In the genomic region with DNA sequence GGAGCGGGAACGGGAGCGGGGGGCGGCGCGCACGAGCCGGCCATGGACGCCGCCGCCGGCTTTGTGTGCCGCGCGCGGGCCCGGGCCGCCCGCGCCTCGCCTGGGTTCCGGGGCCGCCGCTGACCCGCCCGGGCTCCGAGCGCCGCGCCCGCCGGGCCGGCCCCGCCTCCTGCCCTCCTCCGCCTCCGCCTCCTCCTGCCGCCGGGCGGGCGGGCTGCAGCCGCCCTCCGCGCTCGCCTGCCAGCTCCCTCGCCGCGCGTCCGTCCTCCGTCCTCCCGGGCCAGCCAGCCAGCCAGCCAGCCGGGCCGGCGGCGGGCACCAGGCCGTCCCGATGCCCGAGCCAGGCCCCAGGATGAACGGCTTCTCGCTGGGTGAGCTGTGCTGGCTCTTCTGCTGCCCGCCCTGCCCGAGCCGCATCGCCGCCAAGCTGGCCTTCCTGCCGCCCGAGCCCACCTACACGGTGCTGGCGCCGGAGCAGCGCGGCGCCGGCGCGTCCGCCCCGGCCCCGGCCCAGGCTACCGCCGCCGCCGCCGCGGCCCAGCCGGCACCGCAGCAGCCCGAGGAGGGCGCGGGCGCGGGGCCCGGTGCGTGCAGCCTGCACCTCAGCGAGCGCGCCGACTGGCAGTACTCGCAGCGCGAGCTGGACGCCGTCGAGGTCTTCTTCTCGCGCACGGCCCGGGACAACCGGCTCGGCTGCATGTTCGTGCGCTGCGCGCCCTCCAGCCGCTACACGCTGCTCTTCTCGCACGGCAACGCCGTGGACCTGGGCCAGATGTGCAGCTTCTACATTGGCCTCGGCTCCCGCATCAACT, we compare ENCODE assay signal across 1 cellular context.
TF ChIP-seq lines count a peak whose summit lies in the region.

A gene (plus strand): TSS at position 212 of the 812 bp plus-strand sequence. CDS start 120 bp downstream, at position 332.

TF ChIP-seq in HepG2, 621 proteins besides CTCF, POLR2A, EP300 and RAD21 (continued from another document and continues in another):
- TF ChIP-seq PHF8 (CRISPR knock-in tag; IDR thresholded peaks at IDR 0.05): peak; percentile 45; the same call in 1 of the 2 replicates
- TF ChIP-seq SMAD3 (CRISPR knock-in tag; IDR thresholded peaks at IDR 0.05): no peak
- TF ChIP-seq MAF1 (CRISPR knock-in tag; IDR thresholded peaks at IDR 0.05; ENCODE audit: borderline replicate concordance): no peak
- TF ChIP-seq, protein P1, sequence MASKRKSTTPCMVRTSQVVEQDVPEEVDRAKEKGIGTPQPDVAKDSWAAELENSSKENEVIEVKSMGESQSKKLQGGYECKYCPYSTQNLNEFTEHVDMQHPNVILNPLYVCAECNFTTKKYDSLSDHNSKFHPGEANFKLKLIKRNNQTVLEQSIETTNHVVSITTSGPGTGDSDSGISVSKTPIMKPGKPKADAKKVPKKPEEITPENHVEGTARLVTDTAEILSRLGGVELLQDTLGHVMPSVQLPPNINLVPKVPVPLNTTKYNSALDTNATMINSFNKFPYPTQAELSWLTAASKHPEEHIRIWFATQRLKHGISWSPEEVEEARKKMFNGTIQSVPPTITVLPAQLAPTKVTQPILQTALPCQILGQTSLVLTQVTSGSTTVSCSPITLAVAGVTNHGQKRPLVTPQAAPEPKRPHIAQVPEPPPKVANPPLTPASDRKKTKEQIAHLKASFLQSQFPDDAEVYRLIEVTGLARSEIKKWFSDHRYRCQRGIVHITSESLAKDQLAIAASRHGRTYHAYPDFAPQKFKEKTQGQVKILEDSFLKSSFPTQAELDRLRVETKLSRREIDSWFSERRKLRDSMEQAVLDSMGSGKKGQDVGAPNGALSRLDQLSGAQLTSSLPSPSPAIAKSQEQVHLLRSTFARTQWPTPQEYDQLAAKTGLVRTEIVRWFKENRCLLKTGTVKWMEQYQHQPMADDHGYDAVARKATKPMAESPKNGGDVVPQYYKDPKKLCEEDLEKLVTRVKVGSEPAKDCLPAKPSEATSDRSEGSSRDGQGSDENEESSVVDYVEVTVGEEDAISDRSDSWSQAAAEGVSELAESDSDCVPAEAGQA (IDR thresholded peaks at IDR 0.05; ENCODE audit: low read depth): no peak
- TF ChIP-seq, protein P1 (CRISPR knock-in tag; IDR thresholded peaks at IDR 0.05; ENCODE audit: borderline replicate concordance): no peak
- 0 out of 2 replicates have a peak, but pooled peaks have one; percentile 20 for TF ChIP-seq ARNT2 (CRISPR knock-in tag; IDR thresholded peaks at IDR 0.05; ENCODE audit: low read depth)
- TF ChIP-seq, protein P2, sequence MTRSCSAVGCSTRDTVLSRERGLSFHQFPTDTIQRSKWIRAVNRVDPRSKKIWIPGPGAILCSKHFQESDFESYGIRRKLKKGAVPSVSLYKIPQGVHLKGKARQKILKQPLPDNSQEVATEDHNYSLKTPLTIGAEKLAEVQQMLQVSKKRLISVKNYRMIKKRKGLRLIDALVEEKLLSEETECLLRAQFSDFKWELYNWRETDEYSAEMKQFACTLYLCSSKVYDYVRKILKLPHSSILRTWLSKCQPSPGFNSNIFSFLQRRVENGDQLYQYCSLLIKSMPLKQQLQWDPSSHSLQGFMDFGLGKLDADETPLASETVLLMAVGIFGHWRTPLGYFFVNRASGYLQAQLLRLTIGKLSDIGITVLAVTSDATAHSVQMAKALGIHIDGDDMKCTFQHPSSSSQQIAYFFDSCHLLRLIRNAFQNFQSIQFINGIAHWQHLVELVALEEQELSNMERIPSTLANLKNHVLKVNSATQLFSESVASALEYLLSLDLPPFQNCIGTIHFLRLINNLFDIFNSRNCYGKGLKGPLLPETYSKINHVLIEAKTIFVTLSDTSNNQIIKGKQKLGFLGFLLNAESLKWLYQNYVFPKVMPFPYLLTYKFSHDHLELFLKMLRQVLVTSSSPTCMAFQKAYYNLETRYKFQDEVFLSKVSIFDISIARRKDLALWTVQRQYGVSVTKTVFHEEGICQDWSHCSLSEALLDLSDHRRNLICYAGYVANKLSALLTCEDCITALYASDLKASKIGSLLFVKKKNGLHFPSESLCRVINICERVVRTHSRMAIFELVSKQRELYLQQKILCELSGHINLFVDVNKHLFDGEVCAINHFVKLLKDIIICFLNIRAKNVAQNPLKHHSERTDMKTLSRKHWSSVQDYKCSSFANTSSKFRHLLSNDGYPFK (CRISPR knock-in tag; IDR thresholded peaks at IDR 0.05; ENCODE audit: borderline replicate concordance): no peak
- no peak for TF ChIP-seq ATRX (CRISPR knock-in tag; IDR thresholded peaks at IDR 0.05; ENCODE audit: borderline replicate concordance)
- TF ChIP-seq ZNF282 (IDR thresholded peaks at IDR 0.05; ENCODE audit: partially characterized antibody): no peak
- TF ChIP-seq TOE1 (CRISPR knock-in tag; IDR thresholded peaks at IDR 0.05): no peak
- TF ChIP-seq TAF1 (CRISPR knock-in tag; IDR thresholded peaks at IDR 0.05): 0 out of 2 replicates have a peak, but pooled peaks have one; percentile 25
- peak; percentile 21; the same call in 1 of the 2 replicates for TF ChIP-seq SAP130 (CRISPR knock-in tag; IDR thresholded peaks at IDR 0.05; ENCODE audit: low read depth)
- TF ChIP-seq, protein P3, sequence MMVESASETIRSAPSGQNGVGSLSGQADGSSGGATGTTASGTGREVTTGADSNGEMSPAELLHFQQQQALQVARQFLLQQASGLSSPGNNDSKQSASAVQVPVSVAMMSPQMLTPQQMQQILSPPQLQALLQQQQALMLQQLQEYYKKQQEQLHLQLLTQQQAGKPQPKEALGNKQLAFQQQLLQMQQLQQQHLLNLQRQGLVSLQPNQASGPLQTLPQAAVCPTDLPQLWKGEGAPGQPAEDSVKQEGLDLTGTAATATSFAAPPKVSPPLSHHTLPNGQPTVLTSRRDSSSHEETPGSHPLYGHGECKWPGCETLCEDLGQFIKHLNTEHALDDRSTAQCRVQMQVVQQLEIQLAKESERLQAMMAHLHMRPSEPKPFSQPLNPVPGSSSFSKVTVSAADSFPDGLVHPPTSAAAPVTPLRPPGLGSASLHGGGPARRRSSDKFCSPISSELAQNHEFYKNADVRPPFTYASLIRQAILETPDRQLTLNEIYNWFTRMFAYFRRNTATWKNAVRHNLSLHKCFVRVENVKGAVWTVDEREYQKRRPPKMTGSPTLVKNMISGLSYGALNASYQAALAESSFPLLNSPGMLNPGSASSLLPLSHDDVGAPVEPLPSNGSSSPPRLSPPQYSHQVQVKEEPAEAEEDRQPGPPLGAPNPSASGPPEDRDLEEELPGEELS (CRISPR knock-in tag; IDR thresholded peaks at IDR 0.05): no peak
- TF ChIP-seq, protein P4, sequence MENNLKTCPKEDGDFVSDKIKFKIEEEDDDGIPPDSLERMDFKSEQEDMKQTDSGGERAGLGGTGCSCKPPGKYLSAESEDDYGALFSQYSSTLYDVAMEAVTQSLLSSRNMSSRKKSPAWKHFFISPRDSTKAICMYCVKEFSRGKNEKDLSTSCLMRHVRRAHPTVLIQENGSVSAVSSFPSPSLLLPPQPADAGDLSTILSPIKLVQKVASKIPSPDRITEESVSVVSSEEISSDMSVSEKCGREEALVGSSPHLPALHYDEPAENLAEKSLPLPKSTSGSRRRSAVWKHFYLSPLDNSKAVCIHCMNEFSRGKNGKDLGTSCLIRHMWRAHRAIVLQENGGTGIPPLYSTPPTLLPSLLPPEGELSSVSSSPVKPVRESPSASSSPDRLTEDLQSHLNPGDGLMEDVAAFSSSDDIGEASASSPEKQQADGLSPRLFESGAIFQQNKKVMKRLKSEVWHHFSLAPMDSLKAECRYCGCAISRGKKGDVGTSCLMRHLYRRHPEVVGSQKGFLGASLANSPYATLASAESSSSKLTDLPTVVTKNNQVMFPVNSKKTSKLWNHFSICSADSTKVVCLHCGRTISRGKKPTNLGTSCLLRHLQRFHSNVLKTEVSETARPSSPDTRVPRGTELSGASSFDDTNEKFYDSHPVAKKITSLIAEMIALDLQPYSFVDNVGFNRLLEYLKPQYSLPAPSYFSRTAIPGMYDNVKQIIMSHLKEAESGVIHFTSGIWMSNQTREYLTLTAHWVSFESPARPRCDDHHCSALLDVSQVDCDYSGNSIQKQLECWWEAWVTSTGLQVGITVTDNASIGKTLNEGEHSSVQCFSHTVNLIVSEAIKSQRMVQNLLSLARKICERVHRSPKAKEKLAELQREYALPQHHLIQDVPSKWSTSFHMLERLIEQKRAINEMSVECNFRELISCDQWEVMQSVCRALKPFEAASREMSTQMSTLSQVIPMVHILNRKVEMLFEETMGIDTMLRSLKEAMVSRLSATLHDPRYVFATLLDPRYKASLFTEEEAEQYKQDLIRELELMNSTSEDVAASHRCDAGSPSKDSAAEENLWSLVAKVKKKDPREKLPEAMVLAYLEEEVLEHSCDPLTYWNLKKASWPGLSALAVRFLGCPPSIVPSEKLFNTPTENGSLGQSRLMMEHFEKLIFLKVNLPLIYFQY (CRISPR knock-in tag; IDR thresholded peaks at IDR 0.05; ENCODE audit: borderline replicate concordance): no peak
- TF ChIP-seq ZNF768 (CRISPR knock-in tag; IDR thresholded peaks at IDR 0.05): peak; percentile 20; the same call in 1 of the 2 replicates
- no peak for TF ChIP-seq MAFF (IDR thresholded peaks at IDR 0.05; ENCODE audit: low read depth, low read length)
- TF ChIP-seq NPAS2 (CRISPR knock-in tag; IDR thresholded peaks at IDR 0.05; ENCODE audit: borderline replicate concordance): no peak
- TF ChIP-seq, protein P5, sequence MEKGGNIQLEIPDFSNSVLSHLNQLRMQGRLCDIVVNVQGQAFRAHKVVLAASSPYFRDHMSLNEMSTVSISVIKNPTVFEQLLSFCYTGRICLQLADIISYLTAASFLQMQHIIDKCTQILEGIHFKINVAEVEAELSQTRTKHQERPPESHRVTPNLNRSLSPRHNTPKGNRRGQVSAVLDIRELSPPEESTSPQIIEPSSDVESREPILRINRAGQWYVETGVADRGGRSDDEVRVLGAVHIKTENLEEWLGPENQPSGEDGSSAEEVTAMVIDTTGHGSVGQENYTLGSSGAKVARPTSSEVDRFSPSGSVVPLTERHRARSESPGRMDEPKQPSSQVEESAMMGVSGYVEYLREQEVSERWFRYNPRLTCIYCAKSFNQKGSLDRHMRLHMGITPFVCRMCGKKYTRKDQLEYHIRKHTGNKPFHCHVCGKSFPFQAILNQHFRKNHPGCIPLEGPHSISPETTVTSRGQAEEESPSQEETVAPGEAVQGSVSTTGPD (CRISPR knock-in tag; IDR thresholded peaks at IDR 0.05): no peak
- no peak for TF ChIP-seq SYNCRIP (IDR thresholded peaks at IDR 0.05; ENCODE audit: insufficient read depth, low read depth, low read length)
- TF ChIP-seq, protein P6, sequence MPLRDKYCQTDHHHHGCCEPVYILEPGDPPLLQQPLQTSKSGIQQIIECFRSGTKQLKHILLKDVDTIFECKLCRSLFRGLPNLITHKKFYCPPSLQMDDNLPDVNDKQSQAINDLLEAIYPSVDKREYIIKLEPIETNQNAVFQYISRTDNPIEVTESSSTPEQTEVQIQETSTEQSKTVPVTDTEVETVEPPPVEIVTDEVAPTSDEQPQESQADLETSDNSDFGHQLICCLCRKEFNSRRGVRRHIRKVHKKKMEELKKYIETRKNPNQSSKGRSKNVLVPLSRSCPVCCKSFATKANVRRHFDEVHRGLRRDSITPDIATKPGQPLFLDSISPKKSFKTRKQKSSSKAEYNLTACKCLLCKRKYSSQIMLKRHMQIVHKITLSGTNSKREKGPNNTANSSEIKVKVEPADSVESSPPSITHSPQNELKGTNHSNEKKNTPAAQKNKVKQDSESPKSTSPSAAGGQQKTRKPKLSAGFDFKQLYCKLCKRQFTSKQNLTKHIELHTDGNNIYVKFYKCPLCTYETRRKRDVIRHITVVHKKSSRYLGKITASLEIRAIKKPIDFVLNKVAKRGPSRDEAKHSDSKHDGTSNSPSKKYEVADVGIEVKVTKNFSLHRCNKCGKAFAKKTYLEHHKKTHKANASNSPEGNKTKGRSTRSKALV (CRISPR knock-in tag; IDR thresholded peaks at IDR 0.05): peak; percentile 95
- no peak for TF ChIP-seq ZNF143 (CRISPR knock-in tag; IDR thresholded peaks at IDR 0.05)
- TF ChIP-seq RAD51 (IDR thresholded peaks at IDR 0.05; ENCODE audit: borderline replicate concordance): no peak
- TF ChIP-seq GLI4 (CRISPR knock-in tag; IDR thresholded peaks at IDR 0.05; ENCODE audit: borderline replicate concordance): no peak
- TF ChIP-seq RBM39 (IDR thresholded peaks at IDR 0.05; ENCODE audit: low read depth, low read length, poor library complexity, severe bottlenecking): peak; percentile 40
- TF ChIP-seq ZNF589 (CRISPR knock-in tag; conservative IDR thresholded peaks at IDR 0.05): 0 out of 2 replicates have a peak, but pooled peaks have one; percentile 55
- TF ChIP-seq ZNF354B (CRISPR knock-in tag; IDR thresholded peaks at IDR 0.05): no peak
- no peak for TF ChIP-seq AGO2 (optimal IDR thresholded peaks at IDR 0.05; ENCODE audit: low read depth, low read length)
- no peak for TF ChIP-seq ZBTB42 (CRISPR knock-in tag; IDR thresholded peaks at IDR 0.05)
- no peak for TF ChIP-seq ZNF672 (CRISPR knock-in tag; IDR thresholded peaks at IDR 0.05)
- TF ChIP-seq, protein P7, sequence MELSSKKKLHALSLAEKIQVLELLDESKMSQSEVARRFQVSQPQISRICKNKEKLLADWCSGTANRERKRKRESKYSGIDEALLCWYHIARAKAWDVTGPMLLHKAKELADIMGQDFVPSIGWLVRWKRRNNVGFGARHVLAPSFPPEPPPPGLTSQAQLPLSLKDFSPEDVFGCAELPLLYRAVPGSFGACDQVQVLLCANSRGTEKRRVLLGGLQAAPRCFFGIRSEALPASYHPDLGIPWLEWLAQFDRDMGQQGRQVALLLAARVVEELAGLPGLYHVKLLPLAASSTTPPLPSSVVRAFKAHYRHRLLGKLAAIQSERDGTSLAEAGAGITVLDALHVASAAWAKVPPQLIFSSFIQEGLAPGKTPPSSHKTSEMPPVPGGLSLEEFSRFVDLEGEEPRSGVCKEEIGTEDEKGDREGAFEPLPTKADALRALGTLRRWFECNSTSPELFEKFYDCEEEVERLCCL (CRISPR knock-in tag; IDR thresholded peaks at IDR 0.05; ENCODE audit: borderline replicate concordance): no peak
- TF ChIP-seq, protein P8, sequence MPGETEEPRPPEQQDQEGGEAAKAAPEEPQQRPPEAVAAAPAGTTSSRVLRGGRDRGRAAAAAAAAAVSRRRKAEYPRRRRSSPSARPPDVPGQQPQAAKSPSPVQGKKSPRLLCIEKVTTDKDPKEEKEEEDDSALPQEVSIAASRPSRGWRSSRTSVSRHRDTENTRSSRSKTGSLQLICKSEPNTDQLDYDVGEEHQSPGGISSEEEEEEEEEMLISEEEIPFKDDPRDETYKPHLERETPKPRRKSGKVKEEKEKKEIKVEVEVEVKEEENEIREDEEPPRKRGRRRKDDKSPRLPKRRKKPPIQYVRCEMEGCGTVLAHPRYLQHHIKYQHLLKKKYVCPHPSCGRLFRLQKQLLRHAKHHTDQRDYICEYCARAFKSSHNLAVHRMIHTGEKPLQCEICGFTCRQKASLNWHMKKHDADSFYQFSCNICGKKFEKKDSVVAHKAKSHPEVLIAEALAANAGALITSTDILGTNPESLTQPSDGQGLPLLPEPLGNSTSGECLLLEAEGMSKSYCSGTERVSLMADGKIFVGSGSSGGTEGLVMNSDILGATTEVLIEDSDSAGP (CRISPR knock-in tag; IDR thresholded peaks at IDR 0.05; ENCODE audit: borderline replicate concordance): 0 out of 2 replicates have a peak, but pooled peaks have one; percentile 48
